ENCODE assay signal across 1 cellular context in genomic region chr5:154473581-154474266, GRCh38.
TF ChIP-seq lines count a peak whose summit lies in the region.

No MANE protein-coding gene starts in this region.

TF ChIP-seq in GM12878, 131 proteins besides CTCF, POLR2A, EP300 and RAD21:
- no peak for TF ChIP-seq ASH2L (IDR thresholded peaks at IDR 0.05; ENCODE audit: borderline replicate concordance, low read depth)
- 0 out of 2 replicates have a peak, but pooled peaks have one; percentile 22 for TF ChIP-seq EZH2 (IDR thresholded peaks at IDR 0.05; ENCODE audit: borderline replicate concordance, control insufficient read depth, low read depth, low read length)
